ENCODE assay signal across 17 cellular contexts in the genomic region with DNA sequence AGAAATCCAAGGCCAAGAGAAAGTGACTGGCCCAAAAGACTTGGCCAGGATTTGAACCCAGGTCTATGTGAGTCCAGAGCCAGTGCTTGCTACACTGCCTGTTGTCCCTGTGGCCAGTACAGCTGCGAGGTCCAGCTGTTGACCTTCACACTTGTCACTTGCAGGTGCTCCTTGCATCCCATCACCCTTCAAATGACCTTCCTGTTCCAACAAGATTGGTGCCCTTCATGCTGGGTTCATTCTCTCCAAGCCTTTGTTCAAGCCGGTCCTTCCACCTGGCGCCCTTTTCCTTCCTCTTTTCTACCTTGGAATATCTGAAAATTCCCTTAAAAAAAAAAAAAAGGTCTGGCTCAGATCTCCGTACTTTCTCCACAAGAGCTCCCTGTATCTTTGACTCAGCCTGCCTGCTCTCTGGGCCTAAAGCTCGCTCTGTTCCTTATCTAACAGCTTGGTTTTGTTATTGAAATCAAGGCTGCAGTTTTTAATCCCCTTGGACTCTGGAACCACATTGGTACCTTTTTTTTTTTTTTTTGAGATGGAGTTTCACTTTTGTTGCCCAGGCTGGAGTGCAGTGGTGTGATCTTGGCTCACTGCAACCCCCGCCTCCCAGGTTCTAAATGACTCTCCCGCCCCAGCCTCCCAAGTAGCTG. TPM values are rescaled to one million over a fixed set of nuclear protein-coding genes. Genes with fewer than 3 reads are reported as not detected.
DNase-seq lines count a peak whose midpoint lies in the region; ATAC-seq, FAIRE-seq and TF ChIP-seq lines count a peak whose summit lies in the region.
"Had no signal": no experiment of that assay in that cellular context is flagged by ENCODE, and none has a peak within 500 bp of the region (broad histone marks: within the 10 kb centered on the region; RNA-seq: fewer than 3 reads in every experiment).

No MANE protein-coding gene starts in this region.

- peaks cover 63% of the 10 kb centered on the region for H3K4me1 ChIP-seq in left ventricle myocardium inferior

- peak overlapping the region; percentile 75 for H3K27ac ChIP-seq in left ventricle myocardium inferior (replicated peaks)
- H3K27ac ChIP-seq: SJCRH30, thoracic aorta had no signal

- DNase-seq in GM12891 (ENCODE audit: insufficient read length, low spot score), result no peak
- DNase-seq in left ventricle myocardium inferior, result no peak
- peak; percentile 40 for DNase-seq in sciatic nerve (ENCODE audit: low spot score)
- DNase-seq in NCI-H1092 (lab: John Stamatoyannopoulos, UW), result no peak
- DNase-seq in NCI-H1417 (lab: John Stamatoyannopoulos, UW), result no peak
- DNase-seq: effector memory CD8-positive, alpha-beta T cell; NK-92 treated with Interleukin-12 subunit alpha and Interleukin-12 subunit beta, amount 100 ng/mL, for 24 hours; SJCRH30; stimulated activated CD4-positive, alpha-beta T cell treated with anti-CD3 and anti-CD28 coated beads, Interleukin-12 subunit alpha, Interleukin-12 subunit beta, amount 100 ng/mL, for 4 hours had no signal

- H3K36me3 Mint-ChIP-seq in activated T-helper 17 cell treated with anti-CD3 and anti-CD28 coated beads, Interleukin-2, amount 50 U/mL, for 72 hours (ENCODE audit: low read depth), result no peaks in the 10 kb centered on the region

- H3K9me3 Mint-ChIP-seq in activated T-helper 17 cell treated with anti-CD3 and anti-CD28 coated beads, Interleukin-2, amount 50 U/mL, for 72 hours, result no peaks in the 10 kb centered on the region
- H3K9me3 Mint-ChIP-seq: activated CD8-positive, alpha-beta T cell treated with anti-CD3 and anti-CD28 coated beads for 36 hours; effector memory CD8-positive, alpha-beta T cell; neural crest cell had no signal

- peak overlapping the region; percentile 50 for H3K4me3 Mint-ChIP-seq in activated T-helper 17 cell treated with anti-CD3 and anti-CD28 coated beads, Interleukin-2, amount 50 U/mL, for 72 hours
- H3K4me3 Mint-ChIP-seq: activated CD8-positive, alpha-beta T cell treated with anti-CD3 and anti-CD28 coated beads for 36 hours; effector memory CD8-positive, alpha-beta T cell; neural crest cell had no signal

- no peak for TF ChIP-seq POLR2A in GM12891 (IDR thresholded peaks at IDR 0.05; ENCODE audit: low read depth, low read length)

- no peaks in the 10 kb centered on the region for H3K36me3 ChIP-seq in left ventricle myocardium inferior
- H3K36me3 ChIP-seq: MG63, SJCRH30, thoracic aorta had no signal

- peak; percentile 9 for FAIRE-seq in GM12891 (lab: Jason Lieb, UNC)
- FAIRE-seq: bronchial epithelial cell had no signal

- H3K27ac Mint-ChIP-seq in activated T-helper 17 cell treated with anti-CD3 and anti-CD28 coated beads, Interleukin-2, amount 50 U/mL, for 72 hours, result peak overlapping the region; percentile 51
- H3K27ac Mint-ChIP-seq: activated CD8-positive, alpha-beta T cell treated with anti-CD3 and anti-CD28 coated beads for 36 hours; effector memory CD8-positive, alpha-beta T cell had no signal

- intact Hi-C loops in left ventricle myocardium inferior (cut with micrococcal nuclease) (no loop called here), sciatic nerve (cut with DNase I) (no loop called here)

- TF ChIP-seq CTCF in left ventricle myocardium inferior (IDR thresholded peaks at IDR 0.05; ENCODE audit: borderline replicate concordance), result no peak

- no peaks in the 10 kb centered on the region for H3K9me3 ChIP-seq in left ventricle myocardium inferior (replicated peaks)
- H3K9me3 ChIP-seq: MG63, SJCRH30, thoracic aorta had no signal

- H3K4me3 ChIP-seq in left ventricle myocardium inferior, result no peak overlapping the region
- H3K4me3 ChIP-seq: MG63, SJCRH30, thoracic aorta had no signal

- ATAC-seq in activated T-helper 17 cell treated with anti-CD3 and anti-CD28 coated beads, Interleukin-2, amount 50 U/mL, for 72 hours (replicated peaks), result no peak
- ATAC-seq in sciatic nerve, result no peak
- ATAC-seq in GM18511 (IDR thresholded peaks at IDR 0.05; ENCODE audit: unreplicated experiment), result no peak
- no peak for ATAC-seq in HG03460 (IDR thresholded peaks at IDR 0.05; ENCODE audit: unreplicated experiment)
- ATAC-seq: effector memory CD8-positive, alpha-beta T cell had no signal

- peaks cover 34% of the 10 kb centered on the region for H3K27me3 Mint-ChIP-seq in activated T-helper 17 cell treated with anti-CD3 and anti-CD28 coated beads, Interleukin-2, amount 50 U/mL, for 72 hours

- peaks cover 12% of the 10 kb centered on the region for H3K4me1 Mint-ChIP-seq in activated T-helper 17 cell treated with anti-CD3 and anti-CD28 coated beads, Interleukin-2, amount 50 U/mL, for 72 hours

- no peaks in the 10 kb centered on the region for H3K27me3 ChIP-seq in left ventricle myocardium inferior (ENCODE audit: low read depth)
- H3K27me3 ChIP-seq: MG63, SJCRH30 had no signal

TF ChIP-seq in GM12891, 5 proteins besides CTCF, POLR2A, EP300 and RAD21:
- TF ChIP-seq POU2F2 (IDR thresholded peaks at IDR 0.05; ENCODE audit: low read depth, low read length) (no peak), PAX5 (IDR thresholded peaks at IDR 0.05; ENCODE audit: insufficient read depth, low read length, severe bottlenecking) (no peak), POLR2AphosphoS5 (IDR thresholded peaks at IDR 0.05; ENCODE audit: low read depth, low read length) (no peak), SPI1 (IDR thresholded peaks at IDR 0.05; ENCODE audit: low read depth, low read length) (no peak), TAF1 (IDR thresholded peaks at IDR 0.05; ENCODE audit: low read depth, low read length) (no peak)

RNA-seq across cellular contexts. Expression of gene MRPS18A, which starts 22.2 kb away (rescaled TPM):
- polyA plus RNA-seq in GM12891 (2012; ENCODE audit: low read depth, missing spikeins), result 59.5 TPM
- 10 to 100 TPM; 31.2 to 46.7 TPM for total RNA-seq in activated T-helper 17 cell treated with anti-CD3 and anti-CD28 coated beads, Interleukin-2, amount 50 U/mL, for 72 hours
- 41.8 TPM for total RNA-seq in left ventricle myocardium inferior
- 29.7 TPM for total RNA-seq in sciatic nerve
